In the genomic region with DNA sequence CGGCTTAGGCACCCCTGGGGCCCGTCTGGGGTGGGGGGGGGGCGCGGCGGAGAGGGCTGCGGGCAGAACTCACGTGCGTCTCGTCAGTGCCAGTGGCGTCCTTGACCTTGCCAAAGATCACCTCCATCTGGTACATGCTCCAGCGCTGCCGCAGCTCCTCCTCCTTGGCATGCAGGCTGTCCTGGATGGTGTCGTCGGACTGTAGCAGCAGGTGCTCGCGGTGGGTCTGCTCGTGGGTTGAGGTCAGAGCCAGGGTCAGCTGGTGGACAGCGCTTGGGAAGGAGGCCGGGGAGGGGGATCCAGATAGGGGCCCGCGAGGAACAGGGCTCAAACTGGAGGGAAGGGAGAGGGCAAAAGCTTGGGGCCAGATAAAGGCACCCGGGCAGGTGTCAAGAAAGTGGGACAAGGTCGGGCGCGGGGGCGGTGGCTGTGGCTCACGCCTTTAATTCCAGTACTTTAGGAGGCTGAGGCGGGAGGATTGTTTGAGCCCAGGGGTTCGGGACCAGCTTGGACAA, we compare ENCODE assay signal across 1 cellular context.
TF ChIP-seq lines count a peak whose summit lies in the region.

No MANE protein-coding gene starts in this region.

TF ChIP-seq in SK-N-SH treated with all-trans-retinoic acid at 6 μM for 48 hours, 23 proteins besides CTCF, POLR2A, EP300 and RAD21 (continued from another document):
- TF ChIP-seq TSHZ2 (CRISPR knock-in tag; IDR thresholded peaks at IDR 0.05), result no peak
- no peak for TF ChIP-seq CSRNP3 (CRISPR knock-in tag; IDR thresholded peaks at IDR 0.05)
- TF ChIP-seq RARB (CRISPR knock-in tag; IDR thresholded peaks at IDR 0.05), result no peak
- TF ChIP-seq ZNF565 (CRISPR knock-in tag; conservative IDR thresholded peaks at IDR 0.05; ENCODE audit: low read depth), result no peak
- TF ChIP-seq ZFP3 (CRISPR knock-in tag; IDR thresholded peaks at IDR 0.05), result no peak
- no peak for TF ChIP-seq ESRRG (CRISPR knock-in tag; IDR thresholded peaks at IDR 0.05)
- TF ChIP-seq ARNTL (CRISPR knock-in tag; IDR thresholded peaks at IDR 0.05; ENCODE audit: borderline replicate concordance, low read depth), result no peak
- TF ChIP-seq SNAI2 (CRISPR knock-in tag; IDR thresholded peaks at IDR 0.05), result no peak
- no peak for TF ChIP-seq POU6F1 (CRISPR knock-in tag; IDR thresholded peaks at IDR 0.05; ENCODE audit: borderline replicate concordance, low read depth)
- no peak for TF ChIP-seq CSDC2 (CRISPR knock-in tag; IDR thresholded peaks at IDR 0.05)
- TF ChIP-seq TCF4 (CRISPR knock-in tag; IDR thresholded peaks at IDR 0.05; ENCODE audit: borderline replicate concordance), result no peak
- TF ChIP-seq GLIS3 (CRISPR knock-in tag; IDR thresholded peaks at IDR 0.05), result no peak
- no peak for TF ChIP-seq ZNF8 (CRISPR knock-in tag; IDR thresholded peaks at IDR 0.05)
